ENCODE assay signal across 11 cellular contexts in genomic region chr16:2671741-2672140, GRCh38. TPM values are rescaled to one million over a fixed set of nuclear protein-coding genes. Genes with fewer than 3 reads are reported as not detected.
DNase-seq lines count a peak whose midpoint lies in the region; ATAC-seq and TF ChIP-seq lines count a peak whose summit lies in the region.
"Had no signal": no experiment of that assay in that cellular context is flagged by ENCODE, and none has a peak within 500 bp of the region (broad histone marks: within the 10 kb centered on the region; RNA-seq: fewer than 3 reads in every experiment).

No MANE protein-coding gene starts in this region.

- no peak overlapping the region for H3K27ac ChIP-seq in ascending aorta
- H3K27ac ChIP-seq: SK-N-MC had no signal

- no peaks in the 10 kb centered on the region for H3K9me3 ChIP-seq in ascending aorta

- no peaks in the 10 kb centered on the region for H3K27me3 ChIP-seq in ascending aorta

- H3K4me3 ChIP-seq in AG04449 (ENCODE audit: low read depth, low read length) (peak overlapping the region; percentile 36), ascending aorta (peak overlapping the region; percentile 67 to 83)

- DNase-seq in AG04449 (ENCODE audit: low read depth, low spot score) (no peak), HFFc6 (no peak), ascending aorta (ENCODE audit: low spot score in 2 of 2) (peak in 1 of 2 donors; percentile 50), naive B cell (no peak), omental fat pad (ENCODE audit: low spot score) (no peak)
- no peak for DNase-seq in stimulated activated CD4-positive, alpha-beta T cell treated with anti-CD3 and anti-CD28 coated beads, Interleukin-2, amount 100 ng/mL, for 24 hours
- DNase-seq in stimulated activated naive CD4-positive, alpha-beta T cell treated with Interleukin-2 at 50 U/mL for 16 hours (lab: John Stamatoyannopoulos, UW), result no peak
- DNase-seq: NCI-H1930 had no signal

- intact Hi-C loops in ascending aorta (cut with DNase I), result loop anchor here (2.0 to 10.0 kb wide), 4 partner anchors 106 to 1267 kb away; partner anchors contain the start of genes CEMP1 and ELOB

- H3K4me3 Mint-ChIP-seq in HFFc6, result peak overlapping the region; percentile 92
- peak overlapping the region in 7 of 8 donors; percentile 65 to 82 (median 72) for H3K4me3 Mint-ChIP-seq in naive B cell

- H3K4me1 ChIP-seq in ascending aorta, result peaks cover 0 to 14% of the 10 kb centered on the region in 2 donors

- ATAC-seq in naive B cell (ENCODE audit: low read depth in 2 of 2) (no peak), HG03097 (IDR thresholded peaks at IDR 0.05; ENCODE audit: low FRiP score, unreplicated experiment) (no peak), omental fat pad (ENCODE audit: low FRiP score) (no peak)
- ATAC-seq: esophagus mucosa had no signal

- H3K36me3 Mint-ChIP-seq in HFFc6 (ENCODE audit: low read depth) (peaks cover 10% of the 10 kb centered on the region), naive B cell (peaks cover 0 to 11% of the 10 kb centered on the region in 2 donors)

- peaks cover 0 to 9% of the 10 kb centered on the region in 2 donors for H3K36me3 ChIP-seq in ascending aorta

- H3K4me1 Mint-ChIP-seq in HFFc6 (ENCODE audit: low read depth) (peaks cover 26% of the 10 kb centered on the region), naive B cell (peaks cover 13 to 33% (median 25%) of the 10 kb centered on the region in 3 donors)

- no peak for TF ChIP-seq CTCF in AG04449 (IDR thresholded peaks at IDR 0.05; ENCODE audit: insufficient read depth, low read length, missing control alignments)
- no peak for TF ChIP-seq CTCF in HFFc6 (IDR thresholded peaks at IDR 0.05)
- no peak for TF ChIP-seq CTCF in ascending aorta (IDR thresholded peaks at IDR 0.05)
- no peak for TF ChIP-seq CTCF in omental fat pad (IDR thresholded peaks at IDR 0.05)

- H3K27me3 Mint-ChIP-seq in HFFc6 (ENCODE audit: insufficient read depth) (no peaks in the 10 kb centered on the region), naive B cell (no peaks in the 10 kb centered on the region)

- CTCF ChIA-PET in AG04449 (lab: Yijun Ruan, JAX), result no interaction called here

- H3K9me3 Mint-ChIP-seq in HFFc6 (no peaks in the 10 kb centered on the region), naive B cell (no peaks in the 10 kb centered on the region)

- H3K27ac Mint-ChIP-seq in HFFc6 (no peak overlapping the region), naive B cell (peak overlapping the region in 4 of 6 donors; percentile 20 to 91 (median 44))

- POLR2A ChIA-PET in AG04449 (lab: Yijun Ruan, JAX), result no interaction called here

RNA-seq across cellular contexts. Expression of gene KCTD5, which starts 10.6 kb away (rescaled TPM):
- total RNA-seq in HFFc6 (2021; fragmentation: NEBNext Ultra II Directional; extraction: Animal tissue kit (Norgen Biotek cat#: 25700)), result 10 to 100 TPM; 27.1 to 30.9 (median 28.8) TPM
- total RNA-seq in ascending aorta (10.5 TPM), omental fat pad (10 to 100 TPM; 10.9 to 21.1 (median 20.1) TPM)
- 10 to 100 TPM; 18.3 to 27.5 (median 22.3) TPM for polyA plus RNA-seq in naive B cell (ENCODE audit: low read depth in 6 of 6)

RNA-seq across cellular contexts. Expression of gene PRSS27, which starts 48.3 kb away (rescaled TPM):
- under 1 TPM; 0.17 to 0.43 (median 0.31) TPM for total RNA-seq in HFFc6 (2021; fragmentation: NEBNext Ultra II Directional; extraction: Animal tissue kit (Norgen Biotek cat#: 25700))
- total RNA-seq in ascending aorta, result not detected
- under 1 TPM in 1 of 6 donors, not detected in 5; 0.36 TPM for polyA plus RNA-seq in naive B cell (ENCODE audit: low read depth in 6 of 6)
- total RNA-seq in omental fat pad, result 1 to 10 TPM in 2 of 4 donors, under 1 TPM in 2; 0.65 to 1.2 (median 1.0) TPM
